Comparison of ENCODE assay signal across 32 cellular contexts in the genomic region with DNA sequence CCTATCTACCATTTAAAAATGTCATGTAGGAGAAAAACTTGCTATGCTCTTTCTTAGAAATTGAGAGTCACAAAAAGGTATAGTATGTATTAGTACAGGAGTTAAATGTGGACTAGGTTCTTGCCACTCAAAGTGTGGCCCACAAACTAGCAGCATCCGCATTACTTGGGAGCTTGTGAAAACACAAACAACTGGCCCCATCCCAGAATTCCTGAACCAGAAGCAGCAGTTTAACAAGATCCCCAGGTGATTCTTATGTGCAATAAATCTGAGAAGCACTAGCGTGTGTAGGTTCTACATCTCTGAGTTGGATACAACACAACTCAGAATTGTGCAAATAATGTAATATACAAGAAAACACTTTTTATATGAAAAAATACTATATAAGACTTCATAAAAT.
"Had no signal": no experiment of that assay in that cellular context is flagged by ENCODE, and none has a peak within 500 bp of the region (broad histone marks: within the 10 kb centered on the region; RNA-seq: fewer than 3 reads in every experiment).

No MANE protein-coding gene starts in this region.

- H3K27ac ChIP-seq: adrenal gland, body of pancreas, brain microvascular endothelial cell, breast epithelium, WERI-Rb-1 had no signal

- H3K36me3 Mint-ChIP-seq: activated CD8-positive, alpha-beta memory T cell treated with anti-CD3 and anti-CD28 coated beads, Interleukin-2, amount 10 ng/mL, durations not matched to agents 7 days and 5 days; activated naive CD4-positive, alpha-beta T cell treated with anti-CD3 and anti-CD28 coated beads, Interleukin-2, amount 50 U/mL, for 72 hours; activated naive CD8-positive, alpha-beta T cell treated with anti-CD3 and anti-CD28 coated beads for 36 hours; T-cell; WTC11 had no signal

- H3K36me3 ChIP-seq: adrenal gland, brain microvascular endothelial cell, breast epithelium had no signal

- DNase-seq: activated CD4-positive, alpha-beta memory T cell treated with anti-CD3 and anti-CD28 coated beads, Interleukin-2, amount 10 ng/mL, durations not matched to agents 7 days and 5 days; activated CD4-positive, alpha-beta T cell treated with anti-CD3 and anti-CD28 coated beads for 1 hour; activated CD4-positive, alpha-beta T cell treated with anti-CD3 and anti-CD28 coated beads for 36 hours; activated CD4-positive, alpha-beta T cell treated with anti-CD3 and anti-CD28 coated beads for 48 hours; activated CD4-positive, alpha-beta T cell treated with anti-CD3 and anti-CD28 coated beads, Interleukin-2, amount 10 ng/mL, durations not matched to agents 7 days and 5 days; activated CD4-positive, alpha-beta T cell treated with anti-CD3 and anti-CD28 coated beads, Interleukin-2, amount 50 U/mL, for 48 hours; activated CD4-positive, CD25-positive, alpha-beta regulatory T cell; activated CD8-positive, alpha-beta memory T cell treated with anti-CD3 and anti-CD28 coated beads for 24 hours; activated CD8-positive, alpha-beta memory T cell treated with anti-CD3 and anti-CD28 coated beads, Interleukin-2, amount 10 ng/mL, durations not matched to agents 7 days and 5 days; activated CD8-positive, alpha-beta memory T cell treated with anti-CD3 and anti-CD28 coated beads, Interleukin-2, amount 50 U/mL, for 48 hours; activated CD8-positive, alpha-beta T cell treated with anti-CD3 and anti-CD28 coated beads, Interleukin-2, amount 10 ng/mL, durations not matched to agents 7 days and 5 days; activated effector memory CD4-positive, alpha-beta T cell treated with Interleukin-2 at 50 U/mL for 16 hours; activated gamma-delta T cell; activated naive CD4-positive, alpha-beta T cell treated with anti-CD3 and anti-CD28 coated beads, Interleukin-2, amount 50 U/mL, for 16 hours; activated naive CD4-positive, alpha-beta T cell treated with Interleukin-2 at 50 U/mL for 16 hours; activated naive CD8-positive, alpha-beta T cell treated with anti-CD3 and anti-CD28 coated beads for 36 hours; activated T-cell treated with anti-CD3 and anti-CD28 coated beads, Interleukin-2, amount 50 U/mL, for 24 hours; activated T-cell treated with anti-CD3 and anti-CD28 coated beads, Interleukin-2, amount 50 U/mL, for 48 hours; amniotic stem cell; aorta; central memory CD4-positive, alpha-beta T cell; T-cell; T-helper 17 cell; WERI-Rb-1 had no signal

- H3K4me1 ChIP-seq: adrenal gland, breast epithelium had no signal

- H3K9me3 Mint-ChIP-seq: activated CD4-positive, alpha-beta memory T cell treated with anti-CD3 and anti-CD28 coated beads, Interleukin-2, amount 10 ng/mL, durations not matched to agents 7 days and 5 days; activated CD4-positive, alpha-beta T cell treated with anti-CD3 and anti-CD28 coated beads, Interleukin-2, amount 10 ng/mL, durations not matched to agents 7 days and 5 days; activated naive CD8-positive, alpha-beta T cell treated with anti-CD3 and anti-CD28 coated beads for 36 hours; activated T-cell treated with anti-CD3 and anti-CD28 coated beads, Interleukin-2, amount 50 U/mL, for 24 hours; activated T-helper 2 cell treated with anti-CD3 and anti-CD28 coated beads, Interferon-gamma antibody, Interleukin-2, Interleukin-4, amounts not matched to agents 10 μg/mL and 5 μg/mL and 100 μg/mL, durations not matched to agents 14 hours and 24 hours and 36 hours; WTC11 had no signal

- H3K27me3 ChIP-seq: adrenal gland, body of pancreas, brain microvascular endothelial cell, breast epithelium had no signal

- H3K4me1 Mint-ChIP-seq: activated CD4-positive, alpha-beta memory T cell treated with anti-CD3 and anti-CD28 coated beads, Interleukin-2, amount 10 ng/mL, durations not matched to agents 7 days and 5 days; activated CD4-positive, alpha-beta T cell treated with anti-CD3 and anti-CD28 coated beads for 36 hours; activated CD4-positive, alpha-beta T cell treated with anti-CD3 and anti-CD28 coated beads, Interleukin-2, amount 10 ng/mL, durations not matched to agents 7 days and 5 days; activated CD8-positive, alpha-beta memory T cell treated with anti-CD3 and anti-CD28 coated beads, Interleukin-2, amount 10 ng/mL, durations not matched to agents 7 days and 5 days; activated naive CD8-positive, alpha-beta T cell treated with anti-CD3 and anti-CD28 coated beads for 36 hours; T-cell; T-helper 17 cell had no signal

- H3K27ac Mint-ChIP-seq: activated CD4-positive, alpha-beta memory T cell treated with anti-CD3 and anti-CD28 coated beads, Interleukin-2, amount 10 ng/mL, durations not matched to agents 7 days and 5 days; activated CD4-positive, alpha-beta T cell treated with anti-CD3 and anti-CD28 coated beads for 36 hours; activated CD4-positive, alpha-beta T cell treated with anti-CD3 and anti-CD28 coated beads, Interleukin-2, amount 10 ng/mL, durations not matched to agents 7 days and 5 days; activated CD8-positive, alpha-beta memory T cell treated with anti-CD3 and anti-CD28 coated beads, Interleukin-2, amount 10 ng/mL, durations not matched to agents 7 days and 5 days; activated CD8-positive, alpha-beta T cell treated with anti-CD3 and anti-CD28 coated beads, Interleukin-2, amount 10 ng/mL, durations not matched to agents 7 days and 5 days; activated naive CD4-positive, alpha-beta T cell treated with anti-CD3 and anti-CD28 coated beads, Interleukin-2, amount 50 U/mL, for 72 hours; activated naive CD8-positive, alpha-beta T cell treated with anti-CD3 and anti-CD28 coated beads for 36 hours; activated T-cell treated with anti-CD3 and anti-CD28 coated beads, Interleukin-2, amount 50 U/mL, for 24 hours; activated T-helper 2 cell treated with anti-CD3 and anti-CD28 coated beads, Interferon-gamma antibody, Interleukin-2, Interleukin-4, amounts not matched to agents 10 μg/mL and 5 μg/mL and 100 μg/mL, durations not matched to agents 14 hours and 24 hours and 36 hours; T-cell; T-helper 17 cell; WTC11 had no signal

- H3K9me3 ChIP-seq: adrenal gland, body of pancreas, breast epithelium had no signal

- H3K4me3 Mint-ChIP-seq: activated CD4-positive, alpha-beta memory T cell treated with anti-CD3 and anti-CD28 coated beads, Interleukin-2, amount 10 ng/mL, durations not matched to agents 7 days and 5 days; activated CD4-positive, alpha-beta T cell treated with anti-CD3 and anti-CD28 coated beads for 36 hours; activated CD4-positive, alpha-beta T cell treated with anti-CD3 and anti-CD28 coated beads, Interleukin-2, amount 10 ng/mL, durations not matched to agents 7 days and 5 days; activated CD8-positive, alpha-beta memory T cell treated with anti-CD3 and anti-CD28 coated beads, Interleukin-2, amount 10 ng/mL, durations not matched to agents 7 days and 5 days; activated CD8-positive, alpha-beta T cell treated with anti-CD3 and anti-CD28 coated beads, Interleukin-2, amount 10 ng/mL, durations not matched to agents 7 days and 5 days; activated naive CD8-positive, alpha-beta T cell treated with anti-CD3 and anti-CD28 coated beads for 36 hours; activated T-cell treated with anti-CD3 and anti-CD28 coated beads, Interleukin-2, amount 50 U/mL, for 24 hours; T-cell; T-helper 17 cell; WTC11 had no signal

- H3K4me3 ChIP-seq: adrenal gland, body of pancreas, breast epithelium had no signal

- ATAC-seq: activated CD4-positive, alpha-beta T cell treated with anti-CD3 and anti-CD28 coated beads for 36 hours; activated CD4-positive, CD25-positive, alpha-beta regulatory T cell treated with anti-CD3 and anti-CD28 coated beads, Interleukin-2, amount 50 U/mL, for 24 hours; activated CD8-positive, alpha-beta memory T cell treated with anti-CD3 and anti-CD28 coated beads, Interleukin-2, amount 10 ng/mL, durations not matched to agents 7 days and 5 days; activated CD8-positive, alpha-beta T cell treated with anti-CD3 and anti-CD28 coated beads, Interleukin-2, amount 10 ng/mL, durations not matched to agents 7 days and 5 days; activated naive CD4-positive, alpha-beta T cell treated with anti-CD3 and anti-CD28 coated beads, Interleukin-2, amount 50 U/mL, for 72 hours; T-cell; T-helper 17 cell had no signal
